In the genomic region with DNA sequence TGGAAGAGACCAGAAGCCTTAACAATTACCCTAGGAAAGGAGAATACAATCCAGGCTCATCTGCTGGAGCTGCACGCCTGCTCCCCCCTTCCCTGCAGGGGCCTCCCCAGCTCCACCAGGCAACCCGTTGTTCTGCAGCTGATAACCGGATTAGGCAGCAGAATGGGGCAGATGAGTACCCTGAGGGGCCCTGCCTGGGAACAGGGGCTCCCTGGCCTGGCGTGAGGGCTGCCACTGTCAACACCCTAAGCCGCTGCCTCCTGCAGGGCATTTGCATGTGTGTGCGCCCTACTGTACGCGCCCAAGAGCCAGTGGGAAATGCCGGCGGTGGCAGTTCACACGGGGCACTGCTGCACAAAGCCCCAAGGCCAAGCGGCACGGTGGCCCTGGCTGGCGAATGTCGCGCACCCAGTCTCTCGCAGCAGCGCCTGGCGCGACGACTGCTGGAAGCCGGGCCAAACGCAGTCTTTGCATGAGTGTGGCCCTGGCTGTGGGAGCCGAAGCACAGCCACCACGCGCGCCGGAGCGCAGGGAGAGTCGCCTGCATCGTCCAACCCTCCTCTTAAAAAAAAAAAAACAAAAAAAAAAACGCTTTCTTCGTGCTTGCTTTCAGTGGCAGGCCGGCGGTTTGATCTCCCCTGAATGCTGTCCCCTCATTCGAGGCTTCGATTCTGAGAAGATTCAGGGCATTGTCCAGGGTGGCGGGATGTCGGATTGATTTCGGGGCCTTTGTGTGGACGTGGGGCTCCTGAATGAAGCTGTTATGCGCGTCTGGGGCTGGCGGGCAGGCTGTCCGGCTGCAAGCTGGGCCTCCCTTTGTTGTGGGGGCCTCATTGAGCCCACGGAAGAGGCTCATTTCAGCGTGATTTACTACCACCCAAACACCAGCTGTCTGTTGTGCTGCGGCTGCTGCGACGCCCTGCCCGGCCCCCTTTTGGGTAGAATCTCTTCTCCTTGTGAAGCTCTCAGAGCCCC, we compare ENCODE assay signal across 13 cellular contexts.
DNase-seq lines count a peak whose midpoint lies in the region; ATAC-seq, FAIRE-seq and TF ChIP-seq lines count a peak whose summit lies in the region.
"Had no signal": no experiment of that assay in that cellular context is flagged by ENCODE, and none has a peak within 500 bp of the region (broad histone marks: within the 10 kb centered on the region; RNA-seq: fewer than 3 reads in every experiment).

No MANE protein-coding gene starts in this region.

- H3K4me3 ChIP-seq in pancreas (no peak overlapping the region), ascending aorta (peak overlapping the region in 1 of 2 donors; percentile 44)
- H3K4me3 ChIP-seq: BLaER1 treated with 17β-estradiol and CSF1 and Interleukin-3, amounts not matched to agents 10 nM and 100 nM; esophagus squamous epithelium; GM12878 had no signal

- H3K9me3 ChIP-seq in pancreas = no peaks in the 10 kb centered on the region
- H3K9me3 ChIP-seq in ascending aorta = no peaks in the 10 kb centered on the region
- H3K9me3 ChIP-seq: esophagus squamous epithelium had no signal

- DNase-seq in D721Med (ENCODE audit: insufficient read length, low spot score) (no peak), NCI-H82 treated with DMSO at 0.1 percent for 48 hours (lab: John Stamatoyannopoulos, UW; ENCODE audit: unreplicated experiment) (peak; percentile 76), left cardiac atrium (no peak), pancreas (peak; percentile 65 to 88 (median 74)), ascending aorta (ENCODE audit: low spot score in 2 of 2) (no peak), NCI-H1436 treated with DMSO at 0.1 percent for 48 hours (lab: John Stamatoyannopoulos, UW) (no peak), immature natural killer cell (no peak), foreskin melanocyte (no peak)
- DNase-seq: esophagus squamous epithelium, MM.1S had no signal

- H3K4me3 Mint-ChIP-seq in immature natural killer cell = no peak overlapping the region

- H3K27ac Mint-ChIP-seq in immature natural killer cell = no peak overlapping the region

- intact Hi-C loops in left cardiac atrium (cut with DNase I) = no loop called here
- intact Hi-C loops in pancreas (cut with DNase I) = no loop called here
- intact Hi-C loops in ascending aorta (cut with DNase I) = no loop called here

- peaks cover 7 to 26% (median 20%) of the 10 kb centered on the region in 3 donors for H3K36me3 Mint-ChIP-seq in immature natural killer cell

- peak overlapping the region in 1 of 4 donors; percentile 15 for H3K27ac ChIP-seq in pancreas
- H3K27ac ChIP-seq in ascending aorta = no peak overlapping the region
- H3K27ac ChIP-seq: BLaER1 treated with 17β-estradiol and CSF1 and Interleukin-3, amounts not matched to agents 10 nM and 100 nM had no signal

- H3K36me3 ChIP-seq in pancreas (no peaks in the 10 kb centered on the region), ascending aorta (no peaks in the 10 kb centered on the region)
- H3K36me3 ChIP-seq: esophagus squamous epithelium had no signal

- H3K9me3 Mint-ChIP-seq in immature natural killer cell = no peaks in the 10 kb centered on the region

- TF ChIP-seq CTCF in D721Med (IDR thresholded peaks at IDR 0.05; ENCODE audit: insufficient read depth, missing control alignments) = peak; percentile 15
- no peak for TF ChIP-seq CTCF in pancreas (IDR thresholded peaks at IDR 0.05)
- peak in 1 of 3 experiments; percentile 4 for TF ChIP-seq CTCF in ascending aorta (IDR thresholded peaks at IDR 0.05)

- H3K4me1 ChIP-seq in pancreas (peaks cover 2 to 10% (median 4%) of the 10 kb centered on the region in 3 donors), ascending aorta (peaks cover 0 to 17% of the 10 kb centered on the region in 2 donors)

- H3K4me1 Mint-ChIP-seq in immature natural killer cell = peaks cover 0 to 21% of the 10 kb centered on the region in 2 donors

- no peaks in the 10 kb centered on the region for H3K27me3 ChIP-seq in pancreas
- H3K27me3 ChIP-seq in ascending aorta = no peaks in the 10 kb centered on the region
- H3K27me3 ChIP-seq: esophagus squamous epithelium had no signal

- 57% methylated on average over 50 to 51 of the region's 51 CpGs for WGBS in pancreas, 2 donors

- H3K27me3 Mint-ChIP-seq in immature natural killer cell (ENCODE audit: low read depth in 3 of 3) = peaks cover 0 to 6% (median 2%) of the 10 kb centered on the region in 3 donors

- peak; percentile 25 to 58 for ATAC-seq in left cardiac atrium
- ATAC-seq in pancreas = peak; percentile 48 to 88 (median 71)
- ATAC-seq: activated CD4-positive, CD25-positive, alpha-beta regulatory T cell treated with anti-CD3 and anti-CD28 coated beads, Interleukin-2, amount 50 U/mL, for 24 hours; GM12878 had no signal

- no peak for FAIRE-seq in D721Med (lab: Jason Lieb, UNC)
- no peak for FAIRE-seq in pancreas (lab: Jason Lieb, UNC)
- FAIRE-seq: GM12878 had no signal

Comparison
In these comparisons a context has a peak if more than half of its experiments do, and no peak if none do; other contexts are left out.
1. DNase-seq: peak in NCI-H82 treated with DMSO at 0.1 percent for 48 hours (single experiment) and pancreas (6 of 6); none in D721Med (single experiment), left cardiac atrium (single experiment), ascending aorta (0 of 2), NCI-H1436 treated with DMSO at 0.1 percent for 48 hours (single experiment), immature natural killer cell (0 of 3) and foreskin melanocyte (single experiment).